Comparison of ENCODE assay signal across 1 cellular context in the genomic region with DNA sequence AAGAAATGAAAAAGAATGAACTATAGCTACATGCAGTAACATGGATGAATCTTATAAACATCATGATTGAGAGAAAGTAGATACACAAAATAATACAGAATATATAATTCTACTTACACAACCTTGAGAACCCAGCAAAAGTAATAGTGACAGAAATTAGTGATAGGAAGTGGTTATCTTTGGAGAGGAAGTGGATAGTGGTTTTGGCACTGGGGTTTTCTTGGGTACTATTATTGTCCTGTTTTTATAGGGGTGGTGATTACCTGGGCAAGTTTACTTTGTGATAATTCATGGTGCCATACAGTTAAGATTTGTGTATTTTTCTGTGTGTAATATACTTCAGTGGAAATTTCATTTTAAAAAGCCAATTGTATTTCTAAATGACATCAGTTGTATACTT.
TF ChIP-seq lines count a peak whose summit lies in the region.

No MANE protein-coding gene starts in this region.

TF ChIP-seq in GM12878, 131 proteins besides CTCF, POLR2A, EP300 and RAD21 (continued from another document):
- TF ChIP-seq STAT3 (IDR thresholded peaks at IDR 0.05; ENCODE audit: low read depth, low read length) (no peak), SREBF1 (IDR thresholded peaks at IDR 0.05; ENCODE audit: low read length) (no peak), SMAD1 (IDR thresholded peaks at IDR 0.05; ENCODE audit: low read depth, partially characterized antibody) (no peak), KDM1A (IDR thresholded peaks at IDR 0.05; ENCODE audit: borderline replicate concordance) (no peak), MTA2 (IDR thresholded peaks at IDR 0.05; ENCODE audit: low read depth) (peak; percentile 35; the same call in 1 of the 2 replicates)
- TF ChIP-seq, protein P1, sequence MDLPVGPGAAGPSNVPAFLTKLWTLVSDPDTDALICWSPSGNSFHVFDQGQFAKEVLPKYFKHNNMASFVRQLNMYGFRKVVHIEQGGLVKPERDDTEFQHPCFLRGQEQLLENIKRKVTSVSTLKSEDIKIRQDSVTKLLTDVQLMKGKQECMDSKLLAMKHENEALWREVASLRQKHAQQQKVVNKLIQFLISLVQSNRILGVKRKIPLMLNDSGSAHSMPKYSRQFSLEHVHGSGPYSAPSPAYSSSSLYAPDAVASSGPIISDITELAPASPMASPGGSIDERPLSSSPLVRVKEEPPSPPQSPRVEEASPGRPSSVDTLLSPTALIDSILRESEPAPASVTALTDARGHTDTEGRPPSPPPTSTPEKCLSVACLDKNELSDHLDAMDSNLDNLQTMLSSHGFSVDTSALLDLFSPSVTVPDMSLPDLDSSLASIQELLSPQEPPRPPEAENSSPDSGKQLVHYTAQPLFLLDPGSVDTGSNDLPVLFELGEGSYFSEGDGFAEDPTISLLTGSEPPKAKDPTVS (IDR thresholded peaks at IDR 0.05; ENCODE audit: low read depth, low read length): no peak
TF ChIP-seq in GM12878: peak in this region for 3.
